Comparison of ENCODE assay signal across 34 cellular contexts in the genomic region with DNA sequence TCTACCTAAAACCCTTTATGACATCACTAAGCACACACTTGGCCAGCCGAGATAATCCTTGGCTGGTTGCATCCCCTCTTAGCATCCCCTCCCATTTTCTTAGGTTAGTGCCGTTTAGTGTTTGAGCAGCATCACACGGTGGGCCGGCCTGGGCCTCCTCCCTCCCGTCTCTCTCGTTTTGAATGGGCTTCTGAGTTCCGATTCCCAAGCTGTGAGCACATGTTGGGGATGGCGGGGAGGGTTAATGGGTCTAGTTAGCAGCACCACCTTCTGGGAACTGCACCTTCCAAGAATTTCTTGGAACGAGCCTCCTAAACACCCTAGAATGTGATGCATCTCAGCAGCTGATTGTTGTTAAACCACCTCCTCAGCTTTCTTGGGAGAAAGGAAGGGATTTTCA.
"Had no signal": no experiment of that assay in that cellular context is flagged by ENCODE, and none has a peak within 500 bp of the region (broad histone marks: within the 10 kb centered on the region; RNA-seq: fewer than 3 reads in every experiment).

No MANE protein-coding gene starts in this region.

- H3K4me3 ChIP-seq: adrenal gland, body of pancreas, cardiac muscle cell, colonic mucosa, esophagus squamous epithelium had no signal

- H3K27me3 ChIP-seq: adrenal gland, body of pancreas, cardiac muscle cell, colonic mucosa had no signal

- H3K36me3 Mint-ChIP-seq: activated naive CD8-positive, alpha-beta T cell had no signal

- H3K4me1 Mint-ChIP-seq: activated CD4-positive, alpha-beta memory T cell treated with anti-CD3 and anti-CD28 coated beads, Interleukin-2, amount 10 ng/mL, durations not matched to agents 7 days and 5 days; activated CD4-positive, alpha-beta T cell treated with anti-CD3 and anti-CD28 coated beads, Interleukin-2, amount 10 ng/mL, durations not matched to agents 7 days and 5 days; T-helper 17 cell had no signal

- H3K9me3 ChIP-seq: adrenal gland, body of pancreas, colonic mucosa, esophagus squamous epithelium had no signal

- DNase-seq: activated CD4-positive, alpha-beta memory T cell treated with anti-CD3 and anti-CD28 coated beads, Interleukin-2, amount 10 ng/mL, durations not matched to agents 7 days and 5 days; activated CD4-positive, alpha-beta T cell treated with anti-CD3 and anti-CD28 coated beads for 1 hour; activated CD4-positive, alpha-beta T cell treated with anti-CD3 and anti-CD28 coated beads for 4 hours; activated CD4-positive, alpha-beta T cell treated with anti-CD3 and anti-CD28 coated beads, Interleukin-2, amount 10 ng/mL, durations not matched to agents 7 days and 5 days; activated CD4-positive, alpha-beta T cell treated with anti-CD3 and anti-CD28 coated beads, Interleukin-2, amount 50 U/mL, for 4 hours; activated CD8-positive, alpha-beta memory T cell treated with anti-CD3 and anti-CD28 coated beads, Interleukin-2, amount 50 U/mL, for 48 hours; activated effector memory CD4-positive, alpha-beta T cell treated with Interleukin-2 at 50 U/mL for 16 hours; activated gamma-delta T cell treated with Interleukin-2 at 50 U/mL for 16 hours; activated naive CD4-positive, alpha-beta T cell treated with anti-CD3 and anti-CD28 coated beads, Interleukin-2, amount 50 U/mL, for 16 hours; activated naive CD4-positive, alpha-beta T cell treated with Interleukin-2 at 50 U/mL for 16 hours; activated T-cell treated with anti-CD3 and anti-CD28 coated beads for 4 hours; activated T-cell treated with anti-CD3 and anti-CD28 coated beads, Interleukin-2, amount 50 U/mL, for 24 hours; activated T-cell treated with anti-CD3 and anti-CD28 coated beads, Interleukin-2, amount 50 U/mL, for 72 hours; adrenal gland; amygdala; aorta; body of pancreas; central memory CD4-positive, alpha-beta T cell; cerebellar nuclear complex; colonic mucosa; effector CD8-positive, alpha-beta T cell; esophagus squamous epithelium; foreskin fibroblast; head of caudate nucleus; T-helper 1 cell; T-helper 17 cell; T1000 had no signal

- H3K27ac Mint-ChIP-seq: activated CD4-positive, alpha-beta memory T cell treated with anti-CD3 and anti-CD28 coated beads, Interleukin-2, amount 10 ng/mL, durations not matched to agents 7 days and 5 days; activated CD4-positive, alpha-beta T cell treated with anti-CD3 and anti-CD28 coated beads, Interleukin-2, amount 10 ng/mL, durations not matched to agents 7 days and 5 days; activated naive CD8-positive, alpha-beta T cell; activated T-cell treated with anti-CD3 and anti-CD28 coated beads, Interleukin-2, amount 50 U/mL, for 24 hours; activated T-cell treated with anti-CD3 and anti-CD28 coated beads, Interleukin-2, amount 50 U/mL, for 72 hours; T-helper 17 cell; T-helper 2 cell treated with Interferon-gamma antibody and Interleukin-4, amounts not matched to agents 5 μg/mL and 100 μg/mL, for 36 hours had no signal

- FAIRE-seq: endometrium, endothelial cell of umbilical vein, frontal cortex had no signal

- H3K27me3 Mint-ChIP-seq: activated CD4-positive, alpha-beta T cell treated with anti-CD3 and anti-CD28 coated beads, Interleukin-2, amount 10 ng/mL, durations not matched to agents 7 days and 5 days had no signal

- ATAC-seq: activated T-cell treated with anti-CD3 and anti-CD28 coated beads, Interleukin-2, amount 50 U/mL, for 72 hours; body of pancreas; T-helper 17 cell had no signal

- H3K4me3 Mint-ChIP-seq: activated CD4-positive, alpha-beta memory T cell treated with anti-CD3 and anti-CD28 coated beads, Interleukin-2, amount 10 ng/mL, durations not matched to agents 7 days and 5 days; activated CD4-positive, alpha-beta T cell treated with anti-CD3 and anti-CD28 coated beads, Interleukin-2, amount 10 ng/mL, durations not matched to agents 7 days and 5 days; activated naive CD8-positive, alpha-beta T cell; activated T-cell treated with anti-CD3 and anti-CD28 coated beads, Interleukin-2, amount 50 U/mL, for 24 hours; activated T-cell treated with anti-CD3 and anti-CD28 coated beads, Interleukin-2, amount 50 U/mL, for 72 hours; T-helper 17 cell; T-helper 2 cell treated with Interferon-gamma antibody and Interleukin-4, amounts not matched to agents 5 μg/mL and 100 μg/mL, for 36 hours had no signal

- H3K36me3 ChIP-seq: adrenal gland, cardiac muscle cell, colonic mucosa, esophagus squamous epithelium had no signal

- H3K4me1 ChIP-seq: body of pancreas, colonic mucosa, esophagus squamous epithelium had no signal

- H3K9me3 Mint-ChIP-seq: activated CD4-positive, alpha-beta memory T cell treated with anti-CD3 and anti-CD28 coated beads, Interleukin-2, amount 10 ng/mL, durations not matched to agents 7 days and 5 days; activated CD4-positive, alpha-beta T cell treated with anti-CD3 and anti-CD28 coated beads, Interleukin-2, amount 10 ng/mL, durations not matched to agents 7 days and 5 days; activated T-cell treated with anti-CD3 and anti-CD28 coated beads, Interleukin-2, amount 50 U/mL, for 24 hours; activated T-cell treated with anti-CD3 and anti-CD28 coated beads, Interleukin-2, amount 50 U/mL, for 72 hours; T-helper 2 cell treated with Interferon-gamma antibody and Interleukin-4, amounts not matched to agents 5 μg/mL and 100 μg/mL, for 36 hours had no signal

- H3K27ac ChIP-seq: adrenal gland, body of pancreas, cardiac muscle cell, colonic mucosa, epithelial cell of prostate, esophagus squamous epithelium had no signal
